Comparison of ENCODE assay signal across 21 cellular contexts in genomic region chr7:132697032-132697431, GRCh38.
"Had no signal": no experiment of that assay in that cellular context is flagged by ENCODE, and none has a peak within 500 bp of the region (broad histone marks: within the 10 kb centered on the region; RNA-seq: fewer than 3 reads in every experiment).

No MANE protein-coding gene starts in this region.

- H3K27me3 Mint-ChIP-seq: dendritic cell treated with granulocyte-macrophage colony-stimulating factor and Interleukin-4, amounts not matched to agents 40 ng/mL and 50 ng/mL, for 4 days had no signal

- ATAC-seq: esophagus mucosa; gastrocnemius medialis; left ventricle myocardium superior; psoas muscle; right lobe of liver; stimulated activated effector memory CD8-positive, alpha-beta T cell treated with anti-CD3 and anti-CD28 coated beads, Interleukin-12 subunit alpha, Interleukin-12 subunit beta, amount 100 ng/mL, for 72 hours; stimulated activated naive CD8-positive, alpha-beta T cell treated with anti-CD3 and anti-CD28 coated beads, Interleukin-15, Interleukin-2, amounts not matched to agents 100 U/mL and 50 U/mL, for 24 hours; upper lobe of right lung had no signal

- DNase-seq: endodermal cell; gastrocnemius medialis; immature natural killer cell; left ventricle myocardium superior; mesendoderm; naive B cell; psoas muscle; retina; right lobe of liver; stimulated activated CD4-positive, alpha-beta T cell treated with anti-CD3 and anti-CD28 coated beads, Interleukin-4, amount 100 ng/mL, for 1 hour; stimulated activated CD8-positive, alpha-beta memory T cell treated with anti-CD3 and anti-CD28 coated beads, Interleukin-4, amount 100 ng/mL, for 48 hours; stimulated activated naive CD8-positive, alpha-beta T cell treated with anti-CD3 and anti-CD28 coated beads, Interleukin-15, Interleukin-2, amounts not matched to agents 100 U/mL and 50 U/mL, for 24 hours; upper lobe of right lung had no signal

- H3K4me3 ChIP-seq: gastrocnemius medialis, lung, psoas muscle, right lobe of liver, tibial nerve, upper lobe of right lung, vagina had no signal

- H3K27ac Mint-ChIP-seq: dendritic cell treated with granulocyte-macrophage colony-stimulating factor and Interleukin-4, amounts not matched to agents 40 ng/mL and 50 ng/mL, for 4 days; endodermal cell; immature natural killer cell; naive B cell; nephron; stimulated activated effector memory CD8-positive, alpha-beta T cell treated with anti-CD3 and anti-CD28 coated beads, Interleukin-12 subunit alpha, Interleukin-12 subunit beta, amount 100 ng/mL, for 72 hours had no signal

- H3K4me3 Mint-ChIP-seq: dendritic cell treated with granulocyte-macrophage colony-stimulating factor and Interleukin-4, amounts not matched to agents 40 ng/mL and 50 ng/mL, for 4 days; endodermal cell; immature natural killer cell; naive B cell; nephron; stimulated activated effector memory CD8-positive, alpha-beta T cell treated with anti-CD3 and anti-CD28 coated beads, Interleukin-12 subunit alpha, Interleukin-12 subunit beta, amount 100 ng/mL, for 72 hours had no signal

- H3K9me3 Mint-ChIP-seq: immature natural killer cell, nephron had no signal

- H3K4me1 Mint-ChIP-seq: immature natural killer cell, nephron had no signal

- H3K36me3 Mint-ChIP-seq: immature natural killer cell; stimulated activated effector memory CD8-positive, alpha-beta T cell treated with anti-CD3 and anti-CD28 coated beads, Interleukin-12 subunit alpha, Interleukin-12 subunit beta, amount 100 ng/mL, for 72 hours had no signal

- H3K9me3 ChIP-seq: gastrocnemius medialis, neutrophil, psoas muscle, right lobe of liver, upper lobe of right lung, vagina had no signal

- H3K27ac ChIP-seq: gastrocnemius medialis, neutrophil, psoas muscle, right lobe of liver, tibial nerve, upper lobe of right lung, vagina had no signal

- H3K36me3 ChIP-seq: gastrocnemius medialis, neutrophil, right lobe of liver, tibial nerve, upper lobe of right lung, vagina had no signal

- H3K27me3 ChIP-seq: right lobe of liver, tibial nerve, upper lobe of right lung, vagina had no signal

- H3K4me1 ChIP-seq: gastrocnemius medialis, psoas muscle, right lobe of liver, tibial nerve, upper lobe of right lung, vagina had no signal
